23 cellular contexts compared by ENCODE assay signal in genomic region chr3:153257673-153258351, GRCh38.
A peak's percentile ranks its signal among the peaks of the same experiment; 100 is the strongest.
DNase-seq lines count a peak whose midpoint lies in the region; ATAC-seq, FAIRE-seq and TF ChIP-seq lines count a peak whose summit lies in the region.
"Had no signal": no experiment of that assay in that cellular context is flagged by ENCODE, and none has a peak within 500 bp of the region (broad histone marks: within the 10 kb centered on the region; RNA-seq: fewer than 3 reads in every experiment).

No MANE protein-coding gene starts in this region.

- no peaks in the 10 kb centered on the region for H3K36me3 ChIP-seq in PC-3 (ENCODE audit: low read depth, low read length)
- no peaks in the 10 kb centered on the region for H3K36me3 ChIP-seq in liver (ENCODE audit: control insufficient read depth in 4 of 4, insufficient read depth in 3 of 4, low read depth in 1 of 4, low read length in 3 of 4)
- no peaks in the 10 kb centered on the region for H3K36me3 ChIP-seq in mucosa of descending colon (ENCODE audit: low read depth)
- H3K36me3 ChIP-seq: Peyer's patch had no signal

- H3K4me3 ChIP-seq in PC-3 (ENCODE audit: low read length) (no peak overlapping the region), astrocyte of the spinal cord (ENCODE audit: low read depth, low read length) (no peak overlapping the region), liver (ENCODE audit: low read depth in 1 of 3, low read length in 3 of 3) (no peak overlapping the region), mucosa of descending colon (no peak overlapping the region)
- H3K4me3 ChIP-seq: lung, Peyer's patch had no signal

- no peak overlapping the region for H2AFZ ChIP-seq in PC-3 (ENCODE audit: low read length)

- H3K9me2 ChIP-seq in PC-3 (replicated peaks; ENCODE audit: low read length): no peaks in the 10 kb centered on the region

- no peaks in the 10 kb centered on the region for H3K79me2 ChIP-seq in PC-3 (ENCODE audit: low read length)

- BruUV-seq in PC-3 (replicated peaks; lab: Mats Ljungman, UMichigan): no TSS peak

- H3K4me1 ChIP-seq in PC-3 (ENCODE audit: insufficient read depth, low read length): peaks cover 38% of the 10 kb centered on the region
- H3K4me1 ChIP-seq in liver (ENCODE audit: control insufficient read depth in 4 of 4, insufficient read depth in 4 of 4, low read length in 3 of 4): peaks cover 2 to 22% (median 14%) of the 10 kb centered on the region in 4 donors
- H3K4me1 ChIP-seq in mucosa of descending colon (ENCODE audit: low read depth): no peaks in the 10 kb centered on the region
- H3K4me1 ChIP-seq: Peyer's patch had no signal

- intact Hi-C loops in PC-3 (cut with micrococcal nuclease): loop anchor here (1.0 to 5.0 kb wide), 2 partner anchors 26 to 36 kb away; no protein-coding TSS in a partner anchor
- intact Hi-C loops in mucosa of descending colon (cut with DNase I, micrococcal nuclease): no loop called here

- FAIRE-seq in urothelium cell line (lab: Jason Lieb, UNC): no peak
- FAIRE-seq: frontal cortex, GM12892 had no signal

- ATAC-seq in PC-3 (peak; percentile 81), HG03460 (IDR thresholded peaks at IDR 0.05; ENCODE audit: unreplicated experiment) (no peak), mucosa of descending colon (no peak)
- ATAC-seq: CD8-positive, alpha-beta T cell; stimulated activated naive CD8-positive, alpha-beta T cell treated with anti-CD3 and anti-CD28 coated beads, Interleukin-15, Interleukin-2, amounts not matched to agents 100 U/mL and 50 U/mL, for 24 hours had no signal

- peaks cover 4% of the 10 kb centered on the region for H3F3A ChIP-seq in PC-3 (ENCODE audit: low read length, unreplicated experiment)

- in situ Hi-C loops in astrocyte of the spinal cord (cut with HindIII; ENCODE audit: low sequenced_read_pairs): no loop called here

- H3K27me3 ChIP-seq in PC-3 (ENCODE audit: low read length): no peaks in the 10 kb centered on the region
- no peaks in the 10 kb centered on the region for H3K27me3 ChIP-seq in liver (ENCODE audit: control insufficient read depth in 4 of 4, insufficient read depth in 4 of 4, low read length in 3 of 4)
- H3K27me3 ChIP-seq: Peyer's patch had no signal

- TF ChIP-seq CTCF in PC-3 (conservative IDR thresholded peaks at IDR 0.05; ENCODE audit: low read depth, low read length) (no peak), astrocyte of the spinal cord (IDR thresholded peaks at IDR 0.05; ENCODE audit: low read depth, low read length) (no peak), liver (IDR thresholded peaks at IDR 0.05; ENCODE audit: low read depth, low read length, missing input control) (no peak), mucosa of descending colon (IDR thresholded peaks at IDR 0.05) (no peak)

- CTCF ChIA-PET in PC-3 (lab: Charles Lee): no interaction called here

- peak overlapping the region; percentile 28 for H3K4me2 ChIP-seq in PC-3 (ENCODE audit: low read length)

- TF ChIP-seq RAD21 in liver (IDR thresholded peaks at IDR 0.05): peak; percentile 21 to 23

- WGBS in liver: 46% methylated on average over 2 of the region's 2 CpGs

- POLR2A ChIA-PET in PC-3 (lab: Charles Lee; ENCODE audit: unreplicated experiment): interaction anchor here (0.6 kb wide), 1 partner anchor 100 kb away, joined by 5 read pairs; no protein-coding TSS in a partner anchor

- no peak overlapping the region for H3K9ac ChIP-seq in PC-3 (ENCODE audit: low read length)
- no peak overlapping the region for H3K9ac ChIP-seq in liver (ENCODE audit: low read depth in 1 of 2, low read length in 2 of 2)

- DNase-seq in H4 (ENCODE audit: low spot score) (peak; percentile 31), PC-3 (peak; percentile 85), astrocyte of the spinal cord (ENCODE audit: low read depth, low spot score) (peak; percentile 31), mucosa of descending colon (no peak), putamen (ENCODE audit: low spot score) (no peak), urothelium cell line (ENCODE audit: low spot score) (no peak)
- DNase-seq: activated CD4-positive, alpha-beta memory T cell treated with anti-CD3 and anti-CD28 coated beads for 36 hours; activated CD4-positive, CD25-positive, alpha-beta regulatory T cell; caudate nucleus; CD8-positive, alpha-beta T cell; erythroblast; hypothalamus; islet precursor cell; NCI-H1436; NCI-H510A treated with DMSO at 0.1 percent for 48 hours; Peyer's patch; stimulated activated CD4-positive, alpha-beta T cell treated with anti-CD3 and anti-CD28 coated beads, Interleukin-4, amount 100 ng/mL, for 4 hours; stimulated activated naive CD8-positive, alpha-beta T cell treated with anti-CD3 and anti-CD28 coated beads, Interleukin-15, Interleukin-2, amounts not matched to agents 100 U/mL and 50 U/mL, for 24 hours had no signal

- no peaks in the 10 kb centered on the region for H4K20me1 ChIP-seq in PC-3 (ENCODE audit: low read length)

- H3K9me3 ChIP-seq in PC-3 (ENCODE audit: low read length) (no peaks in the 10 kb centered on the region), liver (ENCODE audit: control insufficient read depth in 4 of 4, low read length in 3 of 4) (no peaks in the 10 kb centered on the region), mucosa of descending colon (no peaks in the 10 kb centered on the region)
- H3K9me3 ChIP-seq: Peyer's patch had no signal

- H3K27ac ChIP-seq in PC-3 (ENCODE audit: low read length): peak overlapping the region; percentile 81
- H3K27ac ChIP-seq in liver (ENCODE audit: low read depth in 1 of 2, low read length in 2 of 2): no peak overlapping the region
- H3K27ac ChIP-seq: Peyer's patch had no signal

TF ChIP-seq in liver, 16 proteins besides CTCF, POLR2A, EP300 and RAD21:
- TF ChIP-seq YY1 (IDR thresholded peaks at IDR 0.05) (no peak), EGR1 (IDR thresholded peaks at IDR 0.05; ENCODE audit: low read depth in 2 of 2) (no peak), HNF4G (IDR thresholded peaks at IDR 0.05) (peak; percentile 52), SP1 (IDR thresholded peaks at IDR 0.05) (peak; percentile 61), RXRA (IDR thresholded peaks at IDR 0.05) (peak; percentile 44 to 58), HNF4A (conservative IDR thresholded peaks at IDR 0.05) (peak; percentile 92 to 94), MAX (IDR thresholded peaks at IDR 0.05) (no peak), ZBTB33 (IDR thresholded peaks at IDR 0.05) (no peak), FOXA2 (IDR thresholded peaks at IDR 0.05) (peak; percentile 13)

Comparison
In these comparisons a context has a peak if more than half of its experiments do, and no peak if none do; other contexts are left out.
1. DNase-seq: peak in H4 (single experiment), PC-3 (single experiment) and astrocyte of the spinal cord (single experiment); none in mucosa of descending colon (0 of 3), putamen (single experiment) and urothelium cell line (single experiment).